In genomic region chr12:46535907-46536306, GRCh38 we compare ENCODE assay signal across 17 cellular contexts.
DNase-seq lines count a peak whose midpoint lies in the region; TF ChIP-seq lines count a peak whose summit lies in the region.
"Had no signal": no experiment of that assay in that cellular context is flagged by ENCODE, and none has a peak within 500 bp of the region (broad histone marks: within the 10 kb centered on the region; RNA-seq: fewer than 3 reads in every experiment).

No MANE protein-coding gene starts in this region.

- in situ Hi-C loops in HAP-1 (cut with MboI; ENCODE audit: low sequenced_read_pairs): no loop called here

- TF ChIP-seq CTCF in Loucy (conservative IDR thresholded peaks at IDR 0.05; ENCODE audit: low read length): no peak
- no peak for TF ChIP-seq CTCF in right atrium auricular region (IDR thresholded peaks at IDR 0.05)

- no peaks in the 10 kb centered on the region for H4K20me1 ChIP-seq in Loucy (ENCODE audit: insufficient read depth, low read length, poor library complexity, severe bottlenecking)

- peak; percentile 33 for DNase-seq in DMS53 (lab: John Stamatoyannopoulos, UW)
- DNase-seq in DMS53 treated with DMSO at 0.1 percent for 48 hours (lab: John Stamatoyannopoulos, UW; ENCODE audit: unreplicated experiment): no peak
- no peak for DNase-seq in right atrium auricular region (ENCODE audit: low spot score)
- DNase-seq in SJCRH30: no peak
- DNase-seq in KG1 (lab: John Stamatoyannopoulos, UW): no peak
- no peak for DNase-seq in HAP-1 (ENCODE audit: low spot score in 2 of 2)
- DNase-seq: activated B cell treated with CpG ODN at 0.5 μM for 24 hours; activated T-cell treated with anti-CD3 and anti-CD28 coated beads, Interleukin-2, amount 50 U/mL, for 4 hours; EL; endodermal cell; NCI-H1930; NCI-H446 treated with DMSO at 0.1 percent for 48 hours; NK-92 treated with Interleukin-12 subunit alpha and Interleukin-12 subunit beta, amount 100 ng/mL, for 24 hours; stimulated activated CD4-positive, alpha-beta T cell treated with anti-CD3 and anti-CD28 coated beads, Interleukin-4, amount 100 ng/mL, for 4 hours had no signal

- H3K27me3 ChIP-seq in Loucy (ENCODE audit: insufficient read depth, low read length, poor library complexity, severe bottlenecking) (no peaks in the 10 kb centered on the region), right atrium auricular region (no peaks in the 10 kb centered on the region), skeletal muscle tissue (ENCODE audit: control insufficient read depth in 3 of 3, insufficient read depth in 3 of 3, low read length in 3 of 3) (no peaks in the 10 kb centered on the region), SJCRH30 (no peaks in the 10 kb centered on the region), HAP-1 (ENCODE audit: low read depth) (no peaks in the 10 kb centered on the region)

- H3K36me3 ChIP-seq in Loucy (ENCODE audit: insufficient read depth, low read length) (no peaks in the 10 kb centered on the region), right atrium auricular region (no peaks in the 10 kb centered on the region), skeletal muscle tissue (ENCODE audit: control insufficient read depth in 3 of 3, insufficient read depth in 3 of 3, low read length in 3 of 3) (no peaks in the 10 kb centered on the region), SJCRH30 (no peaks in the 10 kb centered on the region), HAP-1 (replicated peaks) (no peaks in the 10 kb centered on the region)

- peaks cover 9% of the 10 kb centered on the region; the same call in 1 of the 2 replicates for H3K9me3 ChIP-seq in Loucy (ENCODE audit: insufficient read depth, low read depth, low read length)
- H3K9me3 ChIP-seq in right atrium auricular region: no peaks in the 10 kb centered on the region
- no peaks in the 10 kb centered on the region for H3K9me3 ChIP-seq in skeletal muscle tissue (ENCODE audit: control insufficient read depth in 3 of 3, low read length in 3 of 3)
- H3K9me3 ChIP-seq in SJCRH30 (replicated peaks): peaks cover 5% of the 10 kb centered on the region; the same call in 1 of the 2 replicates
- H3K9me3 ChIP-seq in HAP-1: no peaks in the 10 kb centered on the region

- H3K9me2 ChIP-seq in Loucy (replicated peaks; ENCODE audit: low read depth, low read length): no peaks in the 10 kb centered on the region

- H3K4me1 ChIP-seq in Loucy (ENCODE audit: insufficient read depth, low read length, poor library complexity, severe bottlenecking) (peaks cover 37% of the 10 kb centered on the region), right atrium auricular region (peaks cover 0 to 32% of the 10 kb centered on the region in 2 donors), skeletal muscle tissue (ENCODE audit: control insufficient read depth in 3 of 3, insufficient read depth in 3 of 3, low read length in 3 of 3) (peaks cover 26 to 33% (median 30%) of the 10 kb centered on the region in 3 donors), SJCRH30 (no peaks in the 10 kb centered on the region; the same call in 1 of the 2 replicates), HAP-1 (no peaks in the 10 kb centered on the region; the same call in 1 of the 2 replicates)

- H3K27ac ChIP-seq in right atrium auricular region (peak overlapping the region; percentile 56 to 80), skeletal muscle tissue (ENCODE audit: low read depth, low read length) (peak overlapping the region; percentile 53), SJCRH30 (no peak overlapping the region)
- H3K27ac ChIP-seq: 22Rv1 had no signal

- peak overlapping the region; percentile 18 for H3K4me2 ChIP-seq in Loucy (ENCODE audit: low read depth, low read length, poor library complexity, severe bottlenecking)

- H3K9ac ChIP-seq in Loucy (ENCODE audit: low read depth, low read length, poor library complexity, severe bottlenecking): no peak overlapping the region
- no peak overlapping the region for H3K9ac ChIP-seq in skeletal muscle tissue (ENCODE audit: low read depth in 1 of 3, low read length in 3 of 3)

- H2AFZ ChIP-seq in Loucy (ENCODE audit: low read length): no peak overlapping the region

- no peaks in the 10 kb centered on the region for H3F3A ChIP-seq in Loucy (ENCODE audit: low read depth)

- H3K79me2 ChIP-seq in Loucy (ENCODE audit: insufficient read depth, low read length): no peaks in the 10 kb centered on the region

- H3K4me3 ChIP-seq in Loucy (ENCODE audit: low read length, poor library complexity, severe bottlenecking) (no peak overlapping the region), right atrium auricular region (no peak overlapping the region), skeletal muscle tissue (ENCODE audit: low read length in 3 of 3) (no peak overlapping the region), SJCRH30 (no peak overlapping the region), HAP-1 (no peak overlapping the region)
